9 cellular contexts compared by ENCODE assay signal in genomic region chr10:79239930-79240713, GRCh38.
DNase-seq lines count a peak whose midpoint lies in the region; ATAC-seq, FAIRE-seq and TF ChIP-seq lines count a peak whose summit lies in the region.
"Had no signal": no experiment of that assay in that cellular context is flagged by ENCODE, and none has a peak within 500 bp of the region (broad histone marks: within the 10 kb centered on the region; RNA-seq: fewer than 3 reads in every experiment).

No MANE protein-coding gene starts in this region.

- CTCF ChIA-PET in HEK293 (lab: Yijun Ruan, JAX) (no interaction called here), WTC11 (lab: Charles Lee) (interaction anchor here (0.6 to 4.0 kb wide), 12 partner anchors 11 to 515 kb away, joined by 3 to 18 read pairs (median 4); no protein-coding TSS in a partner anchor)
- CTCF ChIA-PET in activated CD4-positive, alpha-beta memory T cell treated with anti-CD3 and anti-CD28 coated beads, Interleukin-2, amount 10 ng/mL, durations not matched to agents 7 days and 5 days (lab: Charles Lee) = interaction anchor here (0.6 kb wide), 1 partner anchor 227 kb away, joined by 3 read pairs; no protein-coding TSS in a partner anchor

- ATAC-seq in WTC11 (peak; percentile 45), GM21737 (IDR thresholded peaks at IDR 0.05; ENCODE audit: unreplicated experiment) (no peak)
- no peak for ATAC-seq in stimulated activated effector memory CD8-positive, alpha-beta T cell treated with anti-CD3 and anti-CD28 coated beads, Interleukin-12 subunit alpha, Interleukin-12 subunit beta, amount 100 ng/mL, for 72 hours

- POLR2A ChIA-PET in HEK293 (lab: Yijun Ruan, JAX) = interaction anchor here (0.6 to 1.1 kb wide), 2 partner anchors 24 to 594 kb away, joined by 3 read pairs; no protein-coding TSS in a partner anchor
- POLR2A ChIA-PET in WTC11 (lab: Charles Lee) = interaction anchor here (0.5 to 2.8 kb wide), 5 partner anchors 11 to 182 kb away, joined by 3 to 15 read pairs (median 3); no protein-coding TSS in a partner anchor
- POLR2A ChIA-PET in activated CD4-positive, alpha-beta memory T cell treated with anti-CD3 and anti-CD28 coated beads, Interleukin-2, amount 10 ng/mL, durations not matched to agents 7 days and 5 days (lab: Charles Lee) = interaction anchor here (1.1 kb wide), 1 partner anchor 8 kb away, joined by 3 read pairs; no protein-coding TSS in a partner anchor

- TF ChIP-seq CTCF in HEK293 (tag by site-specific recombination; IDR thresholded peaks at IDR 0.05) (no peak), WTC11 (IDR thresholded peaks at IDR 0.05) (no peak), kidney (IDR thresholded peaks at IDR 0.05; ENCODE audit: borderline replicate concordance, extremely low read depth, insufficient read depth) (no peak), WERI-Rb-1 (IDR thresholded peaks at IDR 0.05; ENCODE audit: low read depth, low read length) (no peak)

- no peaks in the 10 kb centered on the region for H3K9me3 Mint-ChIP-seq in WTC11
- no peaks in the 10 kb centered on the region for H3K9me3 Mint-ChIP-seq in stimulated activated effector memory CD8-positive, alpha-beta T cell treated with anti-CD3 and anti-CD28 coated beads, Interleukin-12 subunit alpha, Interleukin-12 subunit beta, amount 100 ng/mL, for 72 hours
- H3K9me3 Mint-ChIP-seq in activated CD4-positive, alpha-beta memory T cell treated with anti-CD3 and anti-CD28 coated beads, Interleukin-2, amount 10 ng/mL, durations not matched to agents 7 days and 5 days = no peaks in the 10 kb centered on the region

- no peak overlapping the region for H3K9ac ChIP-seq in kidney (ENCODE audit: low read length in 2 of 2)

- no peak overlapping the region for H3K4me3 ChIP-seq in HEK293 (ENCODE audit: low read depth, low read length)
- H3K4me3 ChIP-seq in kidney (ENCODE audit: low read length in 2 of 2) = no peak overlapping the region
- H3K4me3 ChIP-seq in WERI-Rb-1 (ENCODE audit: low read depth, low read length) = no peak overlapping the region

- H3K4me1 ChIP-seq in HEK293 (ENCODE audit: control insufficient read depth, insufficient read depth, low read length) = peaks cover 14% of the 10 kb centered on the region
- H3K4me1 ChIP-seq in kidney (ENCODE audit: control insufficient read depth in 1 of 2, insufficient read depth in 1 of 2, low read depth in 1 of 2, low read length in 2 of 2) = peaks cover 17 to 47% of the 10 kb centered on the region in 2 donors

- no peaks in the 10 kb centered on the region for H3K36me3 Mint-ChIP-seq in WTC11
- H3K36me3 Mint-ChIP-seq in stimulated activated effector memory CD8-positive, alpha-beta T cell treated with anti-CD3 and anti-CD28 coated beads, Interleukin-12 subunit alpha, Interleukin-12 subunit beta, amount 100 ng/mL, for 72 hours = peaks cover 26% of the 10 kb centered on the region
- peaks cover 11% of the 10 kb centered on the region for H3K36me3 Mint-ChIP-seq in activated CD4-positive, alpha-beta memory T cell treated with anti-CD3 and anti-CD28 coated beads, Interleukin-2, amount 10 ng/mL, durations not matched to agents 7 days and 5 days (ENCODE audit: low read depth)

- peaks cover 85% of the 10 kb centered on the region for H3K27me3 Mint-ChIP-seq in WTC11 (ENCODE audit: low read depth)
- H3K27me3 Mint-ChIP-seq in activated CD4-positive, alpha-beta memory T cell treated with anti-CD3 and anti-CD28 coated beads, Interleukin-2, amount 10 ng/mL, durations not matched to agents 7 days and 5 days = no peaks in the 10 kb centered on the region

- H3K27ac ChIP-seq in HEK293 (ENCODE audit: extremely low read depth, low read depth, low read length) (no peak overlapping the region; the same call in 1 of the 2 replicates), kidney (ENCODE audit: low read depth in 2 of 2, low read length in 2 of 2) (no peak overlapping the region), WERI-Rb-1 (no peak overlapping the region)

- intact Hi-C loops in kidney (cut with DNase I) = no loop called here

- H3K36me3 ChIP-seq in HEK293 (ENCODE audit: control insufficient read depth in 2 of 2, insufficient read depth in 1 of 2, low read length in 2 of 2) = no peaks in the 10 kb centered on the region
- no peaks in the 10 kb centered on the region for H3K36me3 ChIP-seq in kidney (ENCODE audit: control insufficient read depth in 1 of 2, insufficient read depth in 2 of 2, low read length in 2 of 2)
- no peaks in the 10 kb centered on the region for H3K36me3 ChIP-seq in WERI-Rb-1

- peaks cover 72% of the 10 kb centered on the region for H3K4me1 Mint-ChIP-seq in WTC11
- H3K4me1 Mint-ChIP-seq in stimulated activated effector memory CD8-positive, alpha-beta T cell treated with anti-CD3 and anti-CD28 coated beads, Interleukin-12 subunit alpha, Interleukin-12 subunit beta, amount 100 ng/mL, for 72 hours = peaks cover 61% of the 10 kb centered on the region
- peaks cover 58% of the 10 kb centered on the region for H3K4me1 Mint-ChIP-seq in activated CD4-positive, alpha-beta memory T cell treated with anti-CD3 and anti-CD28 coated beads, Interleukin-2, amount 10 ng/mL, durations not matched to agents 7 days and 5 days

- peak overlapping the region; percentile 65 for H3K4me3 Mint-ChIP-seq in WTC11
- peak overlapping the region; percentile 13 for H3K4me3 Mint-ChIP-seq in stimulated activated effector memory CD8-positive, alpha-beta T cell treated with anti-CD3 and anti-CD28 coated beads, Interleukin-12 subunit alpha, Interleukin-12 subunit beta, amount 100 ng/mL, for 72 hours
- no peak overlapping the region for H3K4me3 Mint-ChIP-seq in activated CD4-positive, alpha-beta memory T cell treated with anti-CD3 and anti-CD28 coated beads, Interleukin-2, amount 10 ng/mL, durations not matched to agents 7 days and 5 days

- H3K27me3 ChIP-seq in WERI-Rb-1 (ENCODE audit: insufficient read depth, low read depth, severe bottlenecking) = no peaks in the 10 kb centered on the region

- FAIRE-seq in kidney (lab: Jason Lieb, UNC) = no peak

- DNase-seq in WTC11 (ENCODE audit: low spot score) = peak; percentile 70
- peak; percentile 74 for DNase-seq in kidney
- no peak for DNase-seq in stimulated activated effector memory CD8-positive, alpha-beta T cell treated with anti-CD3 and anti-CD28 coated beads, Interleukin-12 subunit alpha, Interleukin-12 subunit beta, amount 100 ng/mL, for 72 hours (ENCODE audit: low spot score in 2 of 2)
- DNase-seq in WERI-Rb-1 = no peak
- DNase-seq in activated CD4-positive, alpha-beta memory T cell treated with anti-CD3 and anti-CD28 coated beads, Interleukin-2, amount 10 ng/mL, durations not matched to agents 7 days and 5 days = no peak
- DNase-seq: DND-41; effector CD8-positive, alpha-beta T cell had no signal

- peak overlapping the region; percentile 71 for H3K27ac Mint-ChIP-seq in WTC11
- peak overlapping the region; percentile 93 for H3K27ac Mint-ChIP-seq in stimulated activated effector memory CD8-positive, alpha-beta T cell treated with anti-CD3 and anti-CD28 coated beads, Interleukin-12 subunit alpha, Interleukin-12 subunit beta, amount 100 ng/mL, for 72 hours
- H3K27ac Mint-ChIP-seq in activated CD4-positive, alpha-beta memory T cell treated with anti-CD3 and anti-CD28 coated beads, Interleukin-2, amount 10 ng/mL, durations not matched to agents 7 days and 5 days = no peak overlapping the region

- H3K9me3 ChIP-seq in HEK293 (ENCODE audit: control insufficient read depth, insufficient read depth, low read depth, low read length) = no peaks in the 10 kb centered on the region
- H3K9me3 ChIP-seq in kidney (ENCODE audit: control insufficient read depth in 1 of 2, low read length in 2 of 2) = no peaks in the 10 kb centered on the region
- H3K9me3 ChIP-seq in WERI-Rb-1 (ENCODE audit: severe bottlenecking) = no peaks in the 10 kb centered on the region

TF ChIP-seq in HEK293, 187 proteins besides CTCF, POLR2A, EP300 and RAD21 (continues in another document):
- TF ChIP-seq ZNF629 (tag by site-specific recombination; IDR thresholded peaks at IDR 0.05) (no peak), ZNF423 (tag by site-specific recombination; IDR thresholded peaks at IDR 0.05) (peak; percentile 78; the same call in 1 of the 2 replicates), EGR2 (tag by site-specific recombination; IDR thresholded peaks at IDR 0.05; ENCODE audit: low read depth) (peak; percentile 87), TRIM28 (IDR thresholded peaks at IDR 0.05; ENCODE audit: borderline replicate concordance, low read length) (peak; percentile 38; the same call in 1 of the 2 replicates), ZNF391 (tag by site-specific recombination; IDR thresholded peaks at IDR 0.05; ENCODE audit: borderline replicate concordance, low read depth) (no peak), TCF7L2 (IDR thresholded peaks at IDR 0.05; ENCODE audit: borderline replicate concordance, low read depth, low read length) (peak; percentile 85), ZFP69B (tag by site-specific recombination; IDR thresholded peaks at IDR 0.05) (no peak), ZFHX2 (tag by site-specific recombination; conservative IDR thresholded peaks at IDR 0.05) (peak; percentile 61), SP7 (tag by site-specific recombination; IDR thresholded peaks at IDR 0.05) (peak; percentile 76), ZNF600 (tag by site-specific recombination; IDR thresholded peaks at IDR 0.05) (no peak), ZNF626 (tag by site-specific recombination; IDR thresholded peaks at IDR 0.05) (no peak), GLIS2 (tag by site-specific recombination; IDR thresholded peaks at IDR 0.05) (0 out of 2 replicates have a peak, but pooled peaks have one; percentile 17)

TF ChIP-seq in WTC11, 78 proteins besides CTCF, POLR2A, EP300 and RAD21 (continues in another document):
- TF ChIP-seq PREB (CRISPR knock-in tag; IDR thresholded peaks at IDR 0.05; ENCODE audit: borderline replicate concordance) (no peak), TEAD1 (CRISPR knock-in tag; IDR thresholded peaks at IDR 0.05) (no peak), NFYB (CRISPR knock-in tag; conservative IDR thresholded peaks at IDR 0.05; ENCODE audit: low read depth) (no peak), USF1 (CRISPR knock-in tag; IDR thresholded peaks at IDR 0.05) (no peak), NR2C2 (CRISPR knock-in tag; IDR thresholded peaks at IDR 0.05) (no peak)

Comparison
In these comparisons a context has a peak if more than half of its experiments do, and no peak if none do; other contexts are left out.
1. DNase-seq: peak in WTC11 (single experiment) and kidney (single experiment); none in stimulated activated effector memory CD8-positive, alpha-beta T cell treated with anti-CD3 and anti-CD28 coated beads, Interleukin-12 subunit alpha, Interleukin-12 subunit beta, amount 100 ng/mL, for 72 hours (0 of 2), WERI-Rb-1 (single experiment) and activated CD4-positive, alpha-beta memory T cell treated with anti-CD3 and anti-CD28 coated beads, Interleukin-2, amount 10 ng/mL, durations not matched to agents 7 days and 5 days (single experiment).
2. Of the 8 proteins assayed by ChIP-seq in both HEK293 and WTC11: peak only in HEK293: ZNF423; only in WTC11: none; in both: none; in neither: 7.